ENCODE assay signal across 1 cellular context in genomic region chr1:10474613-10475507, GRCh38.
A peak's percentile ranks its signal among the peaks of the same experiment; 100 is the strongest.
TF ChIP-seq lines count a peak whose summit lies in the region.

Gene PEX14 (plus strand): TSS chr1:10474950. CDS start chr1:10474967, 17 bp downstream.

TF ChIP-seq in K562, 482 proteins besides CTCF, POLR2A, EP300 and RAD21 (continued from another document and continues in another):
- TF ChIP-seq MXD1 (CRISPR knock-in tag; IDR thresholded peaks at IDR 0.05; ENCODE audit: borderline replicate concordance, poor library complexity, severe bottlenecking): no peak
- peak; percentile 57; the same call in 1 of the 2 replicates for TF ChIP-seq RNF2 (IDR thresholded peaks at IDR 0.05)
- peak; percentile 78 for TF ChIP-seq BCOR (IDR thresholded peaks at IDR 0.05)
- TF ChIP-seq ZFX (CRISPR knock-in tag; IDR thresholded peaks at IDR 0.05): no peak; the same call in 1 of the 2 replicates
- no peak for TF ChIP-seq CREB3L1 (IDR thresholded peaks at IDR 0.05; ENCODE audit: borderline replicate concordance, low read depth)
- TF ChIP-seq ZSCAN29 (IDR thresholded peaks at IDR 0.05): no peak
- TF ChIP-seq RBM39 (optimal IDR thresholded peaks at IDR 0.05; ENCODE audit: low read depth, low read length): no peak
- TF ChIP-seq ZNF589 (CRISPR knock-in tag; IDR thresholded peaks at IDR 0.05; ENCODE audit: low read depth): 0 out of 2 replicates have a peak, but pooled peaks have one; percentile 40
- peak; percentile 69 for TF ChIP-seq DIDO1 (tag; IDR thresholded peaks at IDR 0.05; ENCODE audit: low read depth)
- TF ChIP-seq ADNP (tag; IDR thresholded peaks at IDR 0.05): no peak
- TF ChIP-seq THAP12 (CRISPR knock-in tag; IDR thresholded peaks at IDR 0.05): 0 out of 2 replicates have a peak, but pooled peaks have one; percentile 57
- TF ChIP-seq PCBP2 (IDR thresholded peaks at IDR 0.05; ENCODE audit: low read depth, low read length, poor library complexity, severe bottlenecking): no peak
- peak; percentile 98 for TF ChIP-seq TAF1 (IDR thresholded peaks at IDR 0.05; ENCODE audit: control insufficient read depth, extremely low read depth, insufficient read depth, low read length, severe bottlenecking)
- no peak for TF ChIP-seq SNRNP70 (optimal IDR thresholded peaks at IDR 0.05; ENCODE audit: low read depth, low read length)
- TF ChIP-seq NFIX (CRISPR knock-in tag; IDR thresholded peaks at IDR 0.05; ENCODE audit: low read depth): no peak
- no peak for TF ChIP-seq HEY1 (CRISPR knock-in tag; IDR thresholded peaks at IDR 0.05; ENCODE audit: borderline replicate concordance)
- TF ChIP-seq BACH1 (tag; IDR thresholded peaks at IDR 0.05): no peak
- no peak; the same call in 1 of the 2 replicates for TF ChIP-seq PHB2 (IDR thresholded peaks at IDR 0.05; ENCODE audit: low read depth)
- TF ChIP-seq NR4A1 (CRISPR knock-in tag; IDR thresholded peaks at IDR 0.05): no peak
- peak; percentile 72; the same call in 1 of the 2 replicates for TF ChIP-seq NR4A1 (tag; IDR thresholded peaks at IDR 0.05)
- 0 out of 2 replicates have a peak, but pooled peaks have one; percentile 10 for TF ChIP-seq ZC3H11A (IDR thresholded peaks at IDR 0.05; ENCODE audit: low read depth, low read length)
- no peak for TF ChIP-seq PURB (CRISPR knock-in tag; IDR thresholded peaks at IDR 0.05; ENCODE audit: low read depth)
- TF ChIP-seq NR3C1 (CRISPR knock-in tag; IDR thresholded peaks at IDR 0.05): no peak
- TF ChIP-seq ZMIZ1 (IDR thresholded peaks at IDR 0.05; ENCODE audit: low read depth in 2 of 2, low read length in 2 of 2): peak; percentile 67 to 97; a peak in 3 of 4 replicates
- TF ChIP-seq ZBTB11 (CRISPR knock-in tag; IDR thresholded peaks at IDR 0.05): no peak; a peak in 1 of 6 replicates
- TF ChIP-seq ZBTB7A (IDR thresholded peaks at IDR 0.05; ENCODE audit: borderline replicate concordance, control insufficient read depth, low read depth, low read length): peak; percentile 92
- TF ChIP-seq ZBTB26 (CRISPR knock-in tag; IDR thresholded peaks at IDR 0.05): peak; percentile 80; the same call in 1 of the 2 replicates
- TF ChIP-seq SAFB2 (IDR thresholded peaks at IDR 0.05; ENCODE audit: borderline replicate concordance, low read depth, low read length, severe bottlenecking): no peak
- TF ChIP-seq ZFP91 (CRISPR knock-in tag; IDR thresholded peaks at IDR 0.05): no peak
- TF ChIP-seq ZFP36 (IDR thresholded peaks at IDR 0.05; ENCODE audit: low read depth, low read length, partially characterized antibody): peak; percentile 10
- peak; percentile 29 to 45; a peak in 1 of 4 replicates for TF ChIP-seq NRF1 (conservative IDR thresholded peaks at IDR 0.05 in 1 of 2, IDR thresholded peaks at IDR 0.05 in 1 of 2)
- TF ChIP-seq ZNF143 (CRISPR knock-in tag; IDR thresholded peaks at IDR 0.05): peak; percentile 84
- TF ChIP-seq HBP1 (CRISPR knock-in tag; IDR thresholded peaks at IDR 0.05): peak; percentile 44; the same call in 1 of the 2 replicates
- peak; percentile 70 for TF ChIP-seq NCOA4 (IDR thresholded peaks at IDR 0.05; ENCODE audit: partially characterized antibody)
- no peak for TF ChIP-seq FOXA1 (IDR thresholded peaks at IDR 0.05; ENCODE audit: borderline replicate concordance)
- no peak for TF ChIP-seq NFE2 (IDR thresholded peaks at IDR 0.05; ENCODE audit: low read depth)
- no peak for TF ChIP-seq ZNF717 (CRISPR knock-in tag; IDR thresholded peaks at IDR 0.05)
- TF ChIP-seq HIVEP1 (CRISPR knock-in tag; IDR thresholded peaks at IDR 0.05): no peak
- peak; percentile 87 to 99 (median 98) for TF ChIP-seq YY1 (IDR thresholded peaks at IDR 0.05; ENCODE audit: borderline replicate concordance in 1 of 3, control insufficient read depth in 1 of 3, extremely low read depth in 1 of 3, insufficient read depth in 3 of 3, insufficient read length in 1 of 3, insufficient replicate concordance in 2 of 3, low read depth in 1 of 3, low read length in 2 of 3)
- no peak for TF ChIP-seq RUNX1 (IDR thresholded peaks at IDR 0.05; ENCODE audit: low read depth)
- TF ChIP-seq ATF3 (IDR thresholded peaks at IDR 0.05): no peak
- TF ChIP-seq ATF3 (CRISPR knock-in tag; conservative IDR thresholded peaks at IDR 0.05): no peak
- TF ChIP-seq ZNF668 (CRISPR knock-in tag; IDR thresholded peaks at IDR 0.05): peak; percentile 9; the same call in 1 of the 2 replicates
- TF ChIP-seq THRAP3 (IDR thresholded peaks at IDR 0.05; ENCODE audit: borderline replicate concordance): no peak
- TF ChIP-seq GTF2A2 (tag; IDR thresholded peaks at IDR 0.05): no peak
- no peak for TF ChIP-seq ZZZ3 (IDR thresholded peaks at IDR 0.05)
- no peak for TF ChIP-seq CHCHD3 (CRISPR knock-in tag; IDR thresholded peaks at IDR 0.05)
- TF ChIP-seq LARP7 (IDR thresholded peaks at IDR 0.05): peak; percentile 56; the same call in 1 of the 2 replicates
- TF ChIP-seq C11orf30 (IDR thresholded peaks at IDR 0.05; ENCODE audit: low read depth): peak; percentile 95
- TF ChIP-seq POLR2H (tag; IDR thresholded peaks at IDR 0.05; ENCODE audit: low read depth): no peak; the same call in none of the 2 replicates
